ENCODE assay signal across 8 cellular contexts in the genomic region with DNA sequence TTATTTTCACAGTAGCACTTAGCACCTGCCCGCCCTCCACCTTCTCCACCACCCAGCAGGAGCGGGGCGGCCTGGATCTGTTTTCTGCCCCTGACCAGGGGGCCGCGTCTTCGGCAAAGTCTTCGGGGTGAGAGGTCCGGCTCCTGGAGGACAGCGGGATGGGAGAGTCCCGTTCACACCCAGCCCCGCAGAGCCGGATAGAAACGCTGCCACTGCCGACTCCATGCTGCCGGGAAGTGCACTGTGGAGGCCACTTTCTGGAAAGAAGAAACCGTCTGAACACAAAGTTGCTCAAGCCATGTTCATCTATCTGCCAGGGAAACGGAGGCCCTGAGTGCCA. TPM values are rescaled to one million over a fixed set of nuclear protein-coding genes. Genes with fewer than 3 reads are reported as not detected.
DNase-seq lines count a peak whose midpoint lies in the region; ATAC-seq and TF ChIP-seq lines count a peak whose summit lies in the region.

No MANE protein-coding gene starts in this region.

- TF ChIP-seq POLR2A in uterus (IDR thresholded peaks at IDR 0.05) = no peak

- H3K27ac ChIP-seq in duodenal mucosa (ENCODE audit: low read depth, low read length) (no peak overlapping the region), uterus (no peak overlapping the region)

- H3K4me3 ChIP-seq in duodenal mucosa (ENCODE audit: low read depth in 1 of 2, low read length in 2 of 2) = peak overlapping the region; percentile 78 to 79
- peak overlapping the region; percentile 32 to 37 for H3K4me3 ChIP-seq in uterus

- ATAC-seq in GM18873 (IDR thresholded peaks at IDR 0.05; ENCODE audit: low FRiP score, unreplicated experiment) = no peak

- H3K36me3 ChIP-seq in duodenal mucosa (ENCODE audit: control insufficient read depth in 1 of 2, insufficient read depth in 2 of 2, low read length in 2 of 2) (no peaks in the 10 kb centered on the region), uterus (no peaks in the 10 kb centered on the region)

- H3K4me1 ChIP-seq in duodenal mucosa (ENCODE audit: control insufficient read depth in 1 of 2, insufficient read depth in 2 of 2, low read length in 2 of 2) (peaks cover 16 to 17% of the 10 kb centered on the region in 2 donors), uterus (peaks cover 0 to 7% of the 10 kb centered on the region in 2 donors)

- H3K9ac ChIP-seq in duodenal mucosa (ENCODE audit: low read depth in 1 of 2, low read length in 2 of 2) = peak overlapping the region; percentile 47

- no peak for TF ChIP-seq CTCF in uterus (IDR thresholded peaks at IDR 0.05)

- peak; percentile 3 for DNase-seq in stimulated activated CD4-positive, alpha-beta T cell treated with anti-CD3 and anti-CD28 coated beads, Interleukin-4, amount 100 ng/mL, for 24 hours
- no peak for DNase-seq in stimulated activated CD4-positive, alpha-beta T cell treated with anti-CD3 and anti-CD28 coated beads, Interleukin-12 subunit alpha, Interleukin-12 subunit beta, amount 100 ng/mL, for 4 hours
- DNase-seq in mucosa of gallbladder (ENCODE audit: low spot score) (peak; percentile 11), uterus (no peak), DMS153 (lab: John Stamatoyannopoulos, UW) (no peak), NCI-H446 treated with DMSO at 0.1 percent for 48 hours (lab: John Stamatoyannopoulos, UW) (no peak)

- H3K9me3 ChIP-seq in duodenal mucosa (ENCODE audit: control insufficient read depth in 1 of 2, low read length in 2 of 2) (no peaks in the 10 kb centered on the region), uterus (no peaks in the 10 kb centered on the region)

- intact Hi-C loops in uterus (cut with DNase I; ENCODE audit: low total_unique reads) = no loop called here

- H3K27me3 ChIP-seq in duodenal mucosa (ENCODE audit: control insufficient read depth in 1 of 2, insufficient read depth in 2 of 2, low read length in 2 of 2) (peaks cover 18 to 21% of the 10 kb centered on the region in 2 donors), uterus (no peaks in the 10 kb centered on the region)

RNA-seq across cellular contexts. Expression of a gene that starts 14.5 kb away (rescaled TPM):
- total RNA-seq in mucosa of gallbladder (9.3 TPM), uterus (10 to 100 TPM in 1 of 4 donors, 1 to 10 TPM in 3; 1.5 to 21.8 (median 8.0) TPM)

Comparison
In these comparisons a context has a peak if more than half of its experiments do, and no peak if none do; other contexts are left out.
1. DNase-seq: peak in stimulated activated CD4-positive, alpha-beta T cell treated with anti-CD3 and anti-CD28 coated beads, Interleukin-4, amount 100 ng/mL, for 24 hours (single experiment) and mucosa of gallbladder (single experiment); none in stimulated activated CD4-positive, alpha-beta T cell treated with anti-CD3 and anti-CD28 coated beads, Interleukin-12 subunit alpha, Interleukin-12 subunit beta, amount 100 ng/mL, for 4 hours (single experiment), uterus (0 of 2), DMS153 (single experiment) and NCI-H446 treated with DMSO at 0.1 percent for 48 hours (single experiment).